24 cellular contexts compared by ENCODE assay signal in genomic region chr15:71458089-71458660, GRCh38.
DNase-seq lines count a peak whose midpoint lies in the region; ATAC-seq, FAIRE-seq and TF ChIP-seq lines count a peak whose summit lies in the region.
"Had no signal": no experiment of that assay in that cellular context is flagged by ENCODE, and none has a peak within 500 bp of the region (broad histone marks: within the 10 kb centered on the region; RNA-seq: fewer than 3 reads in every experiment).

No MANE protein-coding gene starts in this region.

- DNase-seq in heart left ventricle (no peak), right atrium auricular region (ENCODE audit: low spot score) (no peak), dermis blood vessel endothelial cell (peak; percentile 89), kidney (no peak), frontal cortex (ENCODE audit: low spot score in 2 of 2) (no peak), pons (ENCODE audit: low spot score) (no peak)
- DNase-seq in activated naive CD4-positive, alpha-beta T cell treated with anti-CD3 and anti-CD28 coated beads for 36 hours, result no peak
- DNase-seq: CD8-positive, alpha-beta T cell; DMS53; EL; GM23248; IMR-90; MG63; NCI-H1048; NCI-H1436; NCI-H1930; NCI-H226; NCI-H526 had no signal

- intact Hi-C loops in heart left ventricle (cut with DNase I) (loop anchor here in 5 of 10 donors (5.0 to 10.0 kb wide), 5 partner anchors 34 to 187 kb away; no protein-coding TSS in a partner anchor), kidney (cut with DNase I) (loop anchor here (10.0 kb wide), 1 partner anchor 187 kb away; no protein-coding TSS in a partner anchor)
- intact Hi-C loops in activated naive CD4-positive, alpha-beta T cell treated with anti-CD3 and anti-CD28 coated beads for 36 hours (cut with micrococcal nuclease), result no loop called here

- no peak overlapping the region for H3K4me3 ChIP-seq in heart left ventricle
- no peak overlapping the region for H3K4me3 ChIP-seq in right atrium auricular region
- no peak overlapping the region for H3K4me3 ChIP-seq in kidney (ENCODE audit: low read length in 2 of 2)
- no peak overlapping the region for H3K4me3 ChIP-seq in skeletal muscle tissue (ENCODE audit: low read length in 3 of 3)
- H3K4me3 ChIP-seq: BLaER1 treated with 17β-estradiol and CSF1 and Interleukin-3, amounts not matched to agents 10 nM and 100 nM; GM12878; GM23248; HAP-1; MG63 had no signal

- TF ChIP-seq POLR2A in heart left ventricle (IDR thresholded peaks at IDR 0.05), result no peak

- H3K36me3 ChIP-seq in heart left ventricle (no peaks in the 10 kb centered on the region), right atrium auricular region (no peaks in the 10 kb centered on the region), kidney (ENCODE audit: control insufficient read depth in 1 of 2, insufficient read depth in 2 of 2, low read length in 2 of 2) (no peaks in the 10 kb centered on the region), skeletal muscle tissue (ENCODE audit: control insufficient read depth in 3 of 3, insufficient read depth in 3 of 3, low read length in 3 of 3) (no peaks in the 10 kb centered on the region)
- H3K36me3 ChIP-seq: BLaER1 treated with 17β-estradiol and CSF1 and Interleukin-3, amounts not matched to agents 10 nM and 100 nM; HAP-1; MG63 had no signal

- H3K27ac Mint-ChIP-seq in activated naive CD4-positive, alpha-beta T cell treated with anti-CD3 and anti-CD28 coated beads for 36 hours, result no peak overlapping the region
- H3K27ac Mint-ChIP-seq: CD8-positive, alpha-beta T cell had no signal

- peaks cover 3% of the 10 kb centered on the region for H3K27me3 Mint-ChIP-seq in activated naive CD4-positive, alpha-beta T cell treated with anti-CD3 and anti-CD28 coated beads for 36 hours (ENCODE audit: low read depth)

- H3K9me3 ChIP-seq in heart left ventricle, result no peaks in the 10 kb centered on the region
- H3K9me3 ChIP-seq in right atrium auricular region, result no peaks in the 10 kb centered on the region
- H3K9me3 ChIP-seq in kidney (ENCODE audit: control insufficient read depth in 1 of 2, low read length in 2 of 2), result no peaks in the 10 kb centered on the region
- no peaks in the 10 kb centered on the region for H3K9me3 ChIP-seq in skeletal muscle tissue (ENCODE audit: control insufficient read depth in 3 of 3, low read length in 3 of 3)
- H3K9me3 ChIP-seq: BLaER1 treated with 17β-estradiol and CSF1 and Interleukin-3, amounts not matched to agents 10 nM and 100 nM; HAP-1; MG63 had no signal

- H3K4me1 Mint-ChIP-seq in activated naive CD4-positive, alpha-beta T cell treated with anti-CD3 and anti-CD28 coated beads for 36 hours (ENCODE audit: low read depth), result no peaks in the 10 kb centered on the region

- no peaks in the 10 kb centered on the region for H3K9me3 Mint-ChIP-seq in activated naive CD4-positive, alpha-beta T cell treated with anti-CD3 and anti-CD28 coated beads for 36 hours
- H3K9me3 Mint-ChIP-seq: CD8-positive, alpha-beta T cell had no signal

- no peaks in the 10 kb centered on the region for H3K27me3 ChIP-seq in heart left ventricle
- no peaks in the 10 kb centered on the region for H3K27me3 ChIP-seq in right atrium auricular region
- H3K27me3 ChIP-seq in skeletal muscle tissue (ENCODE audit: control insufficient read depth in 3 of 3, insufficient read depth in 3 of 3, low read length in 3 of 3), result no peaks in the 10 kb centered on the region
- H3K27me3 ChIP-seq: BLaER1 treated with 17β-estradiol and CSF1 and Interleukin-3, amounts not matched to agents 10 nM and 100 nM; MG63 had no signal

- peaks cover 0 to 37% (median 18%) of the 10 kb centered on the region in 12 donors for H3K4me1 ChIP-seq in heart left ventricle
- H3K4me1 ChIP-seq in right atrium auricular region, result peaks cover 0 to 20% of the 10 kb centered on the region in 2 donors
- no peaks in the 10 kb centered on the region for H3K4me1 ChIP-seq in kidney (ENCODE audit: control insufficient read depth in 1 of 2, insufficient read depth in 1 of 2, low read depth in 1 of 2, low read length in 2 of 2)
- H3K4me1 ChIP-seq in skeletal muscle tissue (ENCODE audit: control insufficient read depth in 3 of 3, insufficient read depth in 3 of 3, low read length in 3 of 3), result peaks cover 15 to 21% (median 17%) of the 10 kb centered on the region in 3 donors
- H3K4me1 ChIP-seq: BLaER1 treated with 17β-estradiol and CSF1 and Interleukin-3, amounts not matched to agents 10 nM and 100 nM; HAP-1 had no signal

- no peak overlapping the region for H3K4me3 Mint-ChIP-seq in activated naive CD4-positive, alpha-beta T cell treated with anti-CD3 and anti-CD28 coated beads for 36 hours
- H3K4me3 Mint-ChIP-seq: CD8-positive, alpha-beta T cell had no signal

- H3K27ac ChIP-seq in heart left ventricle (peak overlapping the region in 7 of 12 donors; percentile 11 to 59 (median 39)), right atrium auricular region (peak overlapping the region in 1 of 2 donors; percentile 14), kidney (ENCODE audit: low read depth in 2 of 2, low read length in 2 of 2) (no peak overlapping the region), skeletal muscle tissue (ENCODE audit: low read depth, low read length) (peak overlapping the region; percentile 26)
- H3K27ac ChIP-seq: BLaER1 treated with 17β-estradiol and CSF1 and Interleukin-3, amounts not matched to agents 10 nM and 100 nM; GM23248 had no signal

- CTCF ChIA-PET in activated naive CD4-positive, alpha-beta T cell treated with anti-CD3 and anti-CD28 coated beads for 36 hours (lab: Charles Lee), result no interaction called here

- FAIRE-seq in kidney (lab: Jason Lieb, UNC) (peak; percentile 69), frontal cortex (lab: Jason Lieb, UNC) (no peak)
- FAIRE-seq: GM12878, GM19239, HTR-8/SVneo had no signal

- no peaks in the 10 kb centered on the region for H3K36me3 Mint-ChIP-seq in activated naive CD4-positive, alpha-beta T cell treated with anti-CD3 and anti-CD28 coated beads for 36 hours (ENCODE audit: low read depth)
- H3K36me3 Mint-ChIP-seq: CD8-positive, alpha-beta T cell had no signal

- no peak overlapping the region for H3K9ac ChIP-seq in kidney (ENCODE audit: low read length in 2 of 2)
- H3K9ac ChIP-seq in skeletal muscle tissue (ENCODE audit: low read depth in 1 of 3, low read length in 3 of 3), result no peak overlapping the region
- H3K9ac ChIP-seq: BLaER1 treated with 17β-estradiol and CSF1 and Interleukin-3, amounts not matched to agents 10 nM and 100 nM; GM23248 had no signal

- peak in 3 of 4 donors; percentile 10 to 59 (median 29) for ATAC-seq in heart left ventricle
- ATAC-seq: CD8-positive, alpha-beta T cell; GM12878 had no signal

- TF ChIP-seq CTCF in heart left ventricle (IDR thresholded peaks at IDR 0.05) (no peak), right atrium auricular region (IDR thresholded peaks at IDR 0.05) (no peak), kidney (IDR thresholded peaks at IDR 0.05; ENCODE audit: borderline replicate concordance, extremely low read depth, insufficient read depth) (no peak)

- 30 to 43% (median 40%) methylated on average over 2 of the region's 2 CpGs for WGBS in heart left ventricle, 4 donors

Comparison
In these comparisons a context has a peak if more than half of its experiments do, and no peak if none do; other contexts are left out.
1. H3K27ac ChIP-seq: peak in heart left ventricle (7 of 12) and skeletal muscle tissue (single experiment); none in kidney (0 of 2).